8 cellular contexts compared by ENCODE assay signal in genomic region chr12:125185740-125186470, GRCh38. TPM values are rescaled to one million over a fixed set of nuclear protein-coding genes. Genes with fewer than 3 reads are reported as not detected.
DNase-seq lines count a peak whose midpoint lies in the region; ATAC-seq and TF ChIP-seq lines count a peak whose summit lies in the region.

Gene TMEM132B, plus strand, starts transcription at chr12:125186386.

- in situ Hi-C loops in brain microvascular endothelial cell (cut with HindIII; ENCODE audit: low pct_ligation_motif_present, low sequenced_read_pairs), result no loop called here

- under 1% methylated on average over 21 of the region's 71 CpGs for WGBS in smooth muscle cell (ENCODE audit: low lambda C conversion rate)

- no peak; the same call in 1 of the 2 replicates for TF ChIP-seq CTCF in AG10803 (conservative IDR thresholded peaks at IDR 0.05; ENCODE audit: low read length)
- TF ChIP-seq CTCF in RWPE2 (IDR thresholded peaks at IDR 0.05; ENCODE audit: poor library complexity, severe bottlenecking), result peak; percentile 67
- TF ChIP-seq CTCF in brain microvascular endothelial cell (IDR thresholded peaks at IDR 0.05; ENCODE audit: low read depth, low read length, missing control alignments), result peak; percentile 30
- TF ChIP-seq CTCF in smooth muscle cell (IDR thresholded peaks at IDR 0.05; ENCODE audit: borderline replicate concordance, insufficient read depth, poor library complexity, severe bottlenecking), result peak; percentile 32

- peak within 1 kb of the TSS; percentile 85 for H3K4me2 ChIP-seq in smooth muscle cell

- H3K9me3 ChIP-seq in RWPE2 (ENCODE audit: severe bottlenecking) (no peaks in the 10 kb centered on the region), iPS-18c (ENCODE audit: control insufficient read depth, insufficient read depth, low read length) (no peaks in the 10 kb centered on the region), smooth muscle cell (replicated peaks; ENCODE audit: low read depth) (no peaks in the 10 kb centered on the region)

- H3K4me1 ChIP-seq in RWPE2 (ENCODE audit: insufficient read depth, poor library complexity, severe bottlenecking), result no peaks in the 10 kb centered on the region
- H3K4me1 ChIP-seq in smooth muscle cell (ENCODE audit: low read depth), result peaks cover 46% of the 10 kb centered on the region

- H3K27me3 ChIP-seq in RWPE2 (ENCODE audit: insufficient read depth, poor library complexity, severe bottlenecking) (peaks cover 40% of the 10 kb centered on the region), brain microvascular endothelial cell (replicated peaks) (peaks cover 38% of the 10 kb centered on the region), smooth muscle cell (ENCODE audit: low read depth) (peaks cover 59% of the 10 kb centered on the region)

- H4K20me1 ChIP-seq in smooth muscle cell (ENCODE audit: low read depth), result no peaks in the 10 kb centered on the region

- peak; percentile 63 for DNase-seq in AG10803 (ENCODE audit: low read depth)
- peak; percentile 60 for DNase-seq in HuH-7 (ENCODE audit: low spot score)
- DNase-seq in RWPE2 (ENCODE audit: low spot score), result peak; percentile 78
- peak; percentile 18 for DNase-seq in brain microvascular endothelial cell
- peak; percentile 16 for DNase-seq in smooth muscle cell (lab: John Stamatoyannopoulos, UW; ENCODE audit: unreplicated experiment)
- no peak for DNase-seq in GF-D8 (lab: John Stamatoyannopoulos, UW)

- H3K79me2 ChIP-seq in smooth muscle cell (ENCODE audit: low read depth), result no peaks in the 10 kb centered on the region

- H2AFZ ChIP-seq in smooth muscle cell (ENCODE audit: low read depth), result no peak within 1 kb of the TSS

- no peak within 1 kb of the TSS for H3K9ac ChIP-seq in smooth muscle cell (ENCODE audit: low read depth)

- H3K36me3 ChIP-seq in RWPE2 (ENCODE audit: low read depth) (no peaks in the 10 kb centered on the region), brain microvascular endothelial cell (replicated peaks) (no peaks in the 10 kb centered on the region), smooth muscle cell (ENCODE audit: low read depth) (no peaks in the 10 kb centered on the region)

- H3K27ac ChIP-seq in RWPE2 (ENCODE audit: poor library complexity, severe bottlenecking), result no peak within 1 kb of the TSS
- H3K27ac ChIP-seq in brain microvascular endothelial cell, result no peak within 1 kb of the TSS
- H3K27ac ChIP-seq in smooth muscle cell (ENCODE audit: low read depth), result no peak within 1 kb of the TSS

- ATAC-seq in GM18868 (IDR thresholded peaks at IDR 0.05; ENCODE audit: unreplicated experiment), result peak; percentile 68
- ATAC-seq in RWPE2 (ENCODE audit: low read depth), result peak; percentile 57

- no peaks in the 10 kb centered on the region for H3F3A ChIP-seq in smooth muscle cell (ENCODE audit: low read depth)

- peak within 1 kb of the TSS; percentile 46 for H3K4me3 ChIP-seq in AG10803 (ENCODE audit: low read length)
- peak within 1 kb of the TSS; percentile 44 for H3K4me3 ChIP-seq in RWPE2 (ENCODE audit: severe bottlenecking)
- peak within 1 kb of the TSS; percentile 37 for H3K4me3 ChIP-seq in brain microvascular endothelial cell (ENCODE audit: low read depth, low read length)
- peak within 1 kb of the TSS; percentile 64 for H3K4me3 ChIP-seq in iPS-18c (ENCODE audit: insufficient read depth, low read depth, low read length)
- H3K4me3 ChIP-seq in smooth muscle cell, result peak within 1 kb of the TSS; percentile 38

RNA-seq across cellular contexts. Expression of gene TMEM132B, which starts in this region (rescaled TPM):
- 0.04 TPM in 1 of 2 replicates, not detected in the other for total RNA-seq in smooth muscle cell
- polyA plus RNA-seq in smooth muscle cell, result 0.21 TPM in 1 of 2 replicates, not detected in the other

Comparison
In these comparisons a context has a peak if more than half of its experiments do, and no peak if none do; other contexts are left out.
1. Peak in DNase-seq, H3K4me3 ChIP-seq and H3K4me2 ChIP-seq in smooth muscle cell; RNA of the gene not detected or under 1 TPM.